1 cellular context compared by ENCODE assay signal in genomic region chr10:71266918-71267442, GRCh38.
TF ChIP-seq lines count a peak whose summit lies in the region.

No MANE protein-coding gene starts in this region.

TF ChIP-seq in GM23338, 12 proteins besides CTCF, POLR2A, EP300 and RAD21 (continued from another document):
- TF ChIP-seq ETS1 (IDR thresholded peaks at IDR 0.05) (no peak), ZNF462 (CRISPR knock-in tag; IDR thresholded peaks at IDR 0.05) (no peak), CREB1 (CRISPR knock-in tag; IDR thresholded peaks at IDR 0.05; ENCODE audit: low read depth) (no peak), EZH2 (IDR thresholded peaks at IDR 0.05; ENCODE audit: low read depth, unreplicated experiment) (no peak), NANOG (IDR thresholded peaks at IDR 0.05; ENCODE audit: borderline replicate concordance) (no peak), ZNF114 (CRISPR knock-in tag; IDR thresholded peaks at IDR 0.05) (no peak), POLR2AphosphoS5 (IDR thresholded peaks at IDR 0.05; ENCODE audit: low read depth) (no peak), EZH2phosphoT487 (IDR thresholded peaks at IDR 0.05; ENCODE audit: unreplicated experiment) (no peak)
TF ChIP-seq in GM23338: peak in this region for 0.
